In the genomic region with DNA sequence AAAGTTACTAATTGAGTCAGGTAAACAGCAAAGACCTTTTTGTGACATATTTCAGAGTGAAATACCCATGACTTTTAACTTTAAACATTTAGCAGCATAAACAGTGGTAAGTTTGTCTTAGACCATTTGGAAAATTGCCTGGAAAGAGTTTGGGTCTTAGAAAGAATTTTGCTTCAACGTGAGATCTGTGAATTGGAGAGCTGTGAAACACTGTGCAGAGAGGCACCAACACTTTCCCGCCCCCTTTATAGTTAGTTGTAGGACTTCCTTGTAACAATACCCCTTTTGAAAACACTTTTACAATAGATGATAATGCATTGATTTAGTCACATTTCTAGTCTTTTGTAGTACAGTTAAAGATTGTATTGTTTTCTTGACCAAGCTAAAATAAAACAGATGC, we compare ENCODE assay signal across 2 cellular contexts.
TF ChIP-seq lines count a peak whose summit lies in the region.

No MANE protein-coding gene starts in this region.

TF ChIP-seq in A549, 52 proteins besides CTCF, POLR2A, EP300 and RAD21:
- TF ChIP-seq RFX5 (IDR thresholded peaks at IDR 0.05) (no peak), FOXS1 (CRISPR knock-in tag; IDR thresholded peaks at IDR 0.05) (no peak), KDM1A (IDR thresholded peaks at IDR 0.05; ENCODE audit: low read depth) (no peak), EHMT2 (IDR thresholded peaks at IDR 0.05; ENCODE audit: low read depth) (no peak), EHF (CRISPR knock-in tag; IDR thresholded peaks at IDR 0.05) (no peak), HOXB13 (CRISPR knock-in tag; IDR thresholded peaks at IDR 0.05; ENCODE audit: low read depth) (no peak)

TF ChIP-seq in SK-N-SH, 30 proteins besides CTCF, POLR2A, EP300 and RAD21:
- no peak for TF ChIP-seq NFIC (IDR thresholded peaks at IDR 0.05; ENCODE audit: borderline replicate concordance)
- TF ChIP-seq, protein P1, sequence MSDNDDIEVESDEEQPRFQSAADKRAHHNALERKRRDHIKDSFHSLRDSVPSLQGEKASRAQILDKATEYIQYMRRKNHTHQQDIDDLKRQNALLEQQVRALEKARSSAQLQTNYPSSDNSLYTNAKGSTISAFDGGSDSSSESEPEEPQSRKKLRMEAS (IDR thresholded peaks at IDR 0.05; ENCODE audit: low read depth), result no peak
- TF ChIP-seq TEAD4 (IDR thresholded peaks at IDR 0.05; ENCODE audit: borderline replicate concordance, insufficient read depth), result no peak
- TF ChIP-seq ELF1 (IDR thresholded peaks at IDR 0.05), result no peak
- peak; percentile 27; the same call in 1 of the 2 replicates for TF ChIP-seq TCF12 (IDR thresholded peaks at IDR 0.05)
- TF ChIP-seq GATA2 (CRISPR knock-in tag; IDR thresholded peaks at IDR 0.05), result no peak
- TF ChIP-seq, protein P2, sequence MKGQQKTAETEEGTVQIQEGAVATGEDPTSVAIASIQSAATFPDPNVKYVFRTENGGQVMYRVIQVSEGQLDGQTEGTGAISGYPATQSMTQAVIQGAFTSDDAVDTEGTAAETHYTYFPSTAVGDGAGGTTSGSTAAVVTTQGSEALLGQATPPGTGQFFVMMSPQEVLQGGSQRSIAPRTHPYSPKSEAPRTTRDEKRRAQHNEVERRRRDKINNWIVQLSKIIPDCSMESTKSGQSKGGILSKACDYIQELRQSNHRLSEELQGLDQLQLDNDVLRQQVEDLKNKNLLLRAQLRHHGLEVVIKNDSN (IDR thresholded peaks at IDR 0.05; ENCODE audit: borderline replicate concordance, low read depth), result no peak
